In the genomic region with DNA sequence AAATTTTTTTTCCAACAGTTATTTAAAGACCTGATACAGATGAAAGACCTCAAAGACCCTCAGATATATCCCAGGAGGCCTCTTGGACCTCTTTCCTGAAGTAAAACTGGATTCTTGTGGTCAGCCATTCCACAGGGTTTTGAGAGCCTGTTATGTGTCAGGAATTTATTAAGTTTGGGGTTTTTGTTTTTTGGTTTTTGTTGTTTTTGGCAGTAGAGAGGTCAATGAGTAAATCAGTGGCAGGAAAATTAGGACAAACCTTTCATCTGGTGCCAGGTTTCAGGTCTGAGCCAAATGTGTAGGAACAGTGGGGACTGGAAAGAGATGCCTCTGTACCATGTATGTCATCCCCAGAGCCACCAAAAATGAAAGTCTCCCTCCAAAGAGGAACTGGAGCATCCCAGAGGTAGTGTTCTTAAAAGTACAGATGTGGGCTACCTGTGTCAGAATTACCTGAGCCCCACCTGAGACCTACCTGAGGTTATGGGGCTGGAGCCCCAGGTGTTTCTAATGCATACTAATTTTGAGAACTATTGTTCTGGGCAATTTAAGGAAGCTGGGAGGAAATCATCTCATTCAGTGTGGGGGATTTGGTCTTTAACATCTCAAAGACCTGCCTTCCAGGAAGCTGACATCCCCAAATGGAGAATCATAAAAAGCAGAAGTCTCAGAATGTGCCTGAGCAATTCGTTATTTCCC, we compare ENCODE assay signal across 13 cellular contexts.
DNase-seq lines count a peak whose midpoint lies in the region; FAIRE-seq and TF ChIP-seq lines count a peak whose summit lies in the region.
"Had no signal": no experiment of that assay in that cellular context is flagged by ENCODE, and none has a peak within 500 bp of the region (broad histone marks: within the 10 kb centered on the region; RNA-seq: fewer than 3 reads in every experiment).

No MANE protein-coding gene starts in this region.

- H3K9me3 ChIP-seq in SJCRH30 (replicated peaks) = no peaks in the 10 kb centered on the region
- no peaks in the 10 kb centered on the region for H3K9me3 ChIP-seq in skeletal muscle satellite cell (replicated peaks; ENCODE audit: low read length)
- H3K9me3 ChIP-seq in adrenal gland (replicated peaks in 1 of 3) = no peaks in the 10 kb centered on the region

- H3K36me3 ChIP-seq in SJCRH30 (no peaks in the 10 kb centered on the region), skeletal muscle satellite cell (ENCODE audit: insufficient read depth, low read length) (no peaks in the 10 kb centered on the region), adrenal gland (replicated peaks in 1 of 2) (no peaks in the 10 kb centered on the region)

- peak overlapping the region; percentile 58 for H3K9ac ChIP-seq in skeletal muscle satellite cell (ENCODE audit: low read depth, low read length)

- H3K4me1 ChIP-seq in SJCRH30 = peaks cover 9% of the 10 kb centered on the region
- peaks cover 22% of the 10 kb centered on the region for H3K4me1 ChIP-seq in skeletal muscle satellite cell (ENCODE audit: control insufficient read depth, insufficient read depth, low read length)
- peaks cover 0 to 11% of the 10 kb centered on the region in 2 donors for H3K4me1 ChIP-seq in adrenal gland (replicated peaks in 1 of 2)

- no peak for TF ChIP-seq CTCF in fibroblast of the aortic adventitia (IDR thresholded peaks at IDR 0.05; ENCODE audit: insufficient read depth, low read length)
- no peak for TF ChIP-seq CTCF in adrenal gland (IDR thresholded peaks at IDR 0.05)

- DNase-seq in EL (peak; percentile 76), SJCRH30 (no peak), fibroblast of the aortic adventitia (ENCODE audit: low read depth) (peak; percentile 94), foreskin melanocyte (no peak), H54 (ENCODE audit: insufficient read length, low spot score) (no peak), adrenal gland (no peak)
- no peak for DNase-seq in NK-92 treated with Interleukin-12 subunit alpha and Interleukin-12 subunit beta, amount 100 ng/mL, for 24 hours (lab: John Stamatoyannopoulos, UW)
- DNase-seq: activated CD8-positive, alpha-beta memory T cell treated with anti-CD3 and anti-CD28 coated beads for 24 hours; amygdala; NCI-H2227 treated with DMSO at 0.1 percent for 48 hours had no signal

- H3K27ac ChIP-seq in SJCRH30 (peak overlapping the region; percentile 71), adrenal gland (peak overlapping the region in 2 of 5 donors; percentile 26 to 47)

- WGBS in adrenal gland, 4 donors = 40 to 64% (median 54%) methylated on average over 1 of the region's 1 CpG

- TF ChIP-seq POLR2A in H54 (IDR thresholded peaks at IDR 0.05; ENCODE audit: low read depth, low read length) (no peak), adrenal gland (IDR thresholded peaks at IDR 0.05) (no peak)

- H3K27me3 ChIP-seq in SJCRH30 (no peaks in the 10 kb centered on the region), skeletal muscle satellite cell (ENCODE audit: control insufficient read depth, insufficient read depth, low read length) (no peaks in the 10 kb centered on the region), adrenal gland (no peaks in the 10 kb centered on the region)

- no peak for FAIRE-seq in H54 (lab: Jason Lieb, UNC)
- FAIRE-seq: K562 had no signal

- intact Hi-C loops in adrenal gland (cut with DNase I) = no loop called here

- H3K4me3 ChIP-seq in SJCRH30 = no peak overlapping the region
- no peak overlapping the region for H3K4me3 ChIP-seq in fibroblast of the aortic adventitia (ENCODE audit: low read depth, low read length)
- peak overlapping the region; percentile 22 for H3K4me3 ChIP-seq in skeletal muscle satellite cell (ENCODE audit: low read length)
- no peak overlapping the region for H3K4me3 ChIP-seq in adrenal gland
- H3K4me3 ChIP-seq: K562, lung had no signal

- H3K4me2 ChIP-seq in skeletal muscle satellite cell (ENCODE audit: low read length) = peak overlapping the region; percentile 38

Comparison
In these comparisons a context has a peak if more than half of its experiments do, and no peak if none do; other contexts are left out.
1. DNase-seq: peak in EL (single experiment) and fibroblast of the aortic adventitia (single experiment); none in SJCRH30 (0 of 2), NK-92 treated with Interleukin-12 subunit alpha and Interleukin-12 subunit beta, amount 100 ng/mL, for 24 hours (single experiment), foreskin melanocyte (single experiment), H54 (single experiment) and adrenal gland (0 of 7).